8 cellular contexts compared by ENCODE assay signal in genomic region chr7:26857534-26858228, GRCh38. TPM values are rescaled to one million over a fixed set of nuclear protein-coding genes. Genes with fewer than 3 reads are reported as not detected.
A peak's percentile ranks its signal among the peaks of the same experiment; 100 is the strongest.
DNase-seq lines count a peak whose midpoint lies in the region; TF ChIP-seq lines count a peak whose summit lies in the region.

No MANE protein-coding gene starts in this region.

- H4K20me1 ChIP-seq in SK-N-SH (ENCODE audit: insufficient read depth) (no peaks in the 10 kb centered on the region), smooth muscle cell (ENCODE audit: low read depth) (peaks cover 54% of the 10 kb centered on the region)

- DNase-seq in AG09309 (ENCODE audit: low read depth) (no peak), HAP-1 (ENCODE audit: low spot score in 2 of 2) (peak; percentile 72 to 76), SK-N-SH (peak; percentile 13), smooth muscle cell (lab: John Stamatoyannopoulos, UW; ENCODE audit: unreplicated experiment) (no peak), mucosa of gallbladder (ENCODE audit: low spot score) (no peak), putamen (ENCODE audit: low spot score) (no peak)
- DNase-seq in stimulated activated naive CD4-positive, alpha-beta T cell treated with Interleukin-2 at 50 U/mL for 16 hours (lab: John Stamatoyannopoulos, UW), result no peak

- TF ChIP-seq CTCF in AG09309 (IDR thresholded peaks at IDR 0.05; ENCODE audit: control insufficient read depth, insufficient read depth, low read depth, low read length, missing control alignments) (no peak), SK-N-SH (IDR thresholded peaks at IDR 0.05) (no peak), smooth muscle cell (IDR thresholded peaks at IDR 0.05; ENCODE audit: borderline replicate concordance, insufficient read depth, poor library complexity, severe bottlenecking) (no peak)

- no peaks in the 10 kb centered on the region for H3K36me3 ChIP-seq in HAP-1 (replicated peaks)
- no peaks in the 10 kb centered on the region for H3K36me3 ChIP-seq in SK-N-SH (replicated peaks in 1 of 2; ENCODE audit: control insufficient read depth in 1 of 2, insufficient read depth in 2 of 2, low read length in 1 of 2)
- no peaks in the 10 kb centered on the region for H3K36me3 ChIP-seq in smooth muscle cell (ENCODE audit: low read depth)

- H3K9ac ChIP-seq in SK-N-SH (no peak overlapping the region), smooth muscle cell (ENCODE audit: low read depth) (no peak overlapping the region)

- H3K4me2 ChIP-seq in SK-N-SH, result no peak overlapping the region
- H3K4me2 ChIP-seq in smooth muscle cell, result peak overlapping the region; percentile 81

- in situ Hi-C loops in HAP-1 (cut with MboI; ENCODE audit: low sequenced_read_pairs), result loop anchor here (5.0 kb wide), 1 partner anchor 300 kb away; the partner anchor contains the start of gene HOXA7

- TF ChIP-seq EP300 in SK-N-SH (IDR thresholded peaks at IDR 0.05; ENCODE audit: borderline replicate concordance in 1 of 2, low read depth in 1 of 2, low read length in 1 of 2), result no peak

- H3K27ac ChIP-seq in SK-N-SH (ENCODE audit: low read depth in 2 of 2, low read length in 1 of 2) (no peak overlapping the region), smooth muscle cell (ENCODE audit: low read depth) (no peak overlapping the region)

- CTCF ChIA-PET in SK-N-SH (lab: Yijun Ruan, JAX), result interaction anchor here (0.9 to 6.1 kb wide), 3 partner anchors 17 to 303 kb away, joined by 4 to 31 read pairs (median 4); no protein-coding TSS in a partner anchor

- H3K9me3 ChIP-seq in HAP-1, result no peaks in the 10 kb centered on the region
- H3K9me3 ChIP-seq in SK-N-SH, result peaks cover 4% of the 10 kb centered on the region; the same call in 1 of the 2 replicates
- H3K9me3 ChIP-seq in iPS-18c (ENCODE audit: control insufficient read depth, insufficient read depth, low read length), result no peaks in the 10 kb centered on the region
- no peaks in the 10 kb centered on the region for H3K9me3 ChIP-seq in smooth muscle cell (replicated peaks; ENCODE audit: low read depth)

- H3F3A ChIP-seq in SK-N-SH (replicated peaks; ENCODE audit: insufficient read depth) (no peaks in the 10 kb centered on the region), smooth muscle cell (ENCODE audit: low read depth) (no peaks in the 10 kb centered on the region)

- no peak for TF ChIP-seq RAD21 in SK-N-SH (IDR thresholded peaks at IDR 0.05; ENCODE audit: low read length)

- 7% methylated on average over 27 of the region's 29 CpGs for WGBS in SK-N-SH (ENCODE audit: low lambda C conversion rate)
- WGBS in smooth muscle cell (ENCODE audit: low lambda C conversion rate), result 4% methylated on average over 29 of the region's 29 CpGs

- H3K9me2 ChIP-seq in SK-N-SH, result no peaks in the 10 kb centered on the region

- H3K4me1 ChIP-seq in HAP-1 (peaks cover 46% of the 10 kb centered on the region), SK-N-SH (ENCODE audit: control insufficient read depth in 1 of 2, insufficient read depth in 2 of 2, low read depth in 1 of 2, low read length in 1 of 2) (peaks cover 0 to 3% of the 10 kb centered on the region in 2 experiments; a peak in 2 of 4 replicates), smooth muscle cell (ENCODE audit: low read depth) (peaks cover 7% of the 10 kb centered on the region)

- H3K79me2 ChIP-seq in SK-N-SH (ENCODE audit: insufficient read depth) (no peaks in the 10 kb centered on the region; the same call in 1 of the 2 replicates), smooth muscle cell (ENCODE audit: low read depth) (no peaks in the 10 kb centered on the region)

- no peaks in the 10 kb centered on the region for H3K27me3 ChIP-seq in HAP-1 (ENCODE audit: low read depth)
- peaks cover 45% of the 10 kb centered on the region; the same call in 1 of the 2 replicates for H3K27me3 ChIP-seq in SK-N-SH (ENCODE audit: insufficient read depth)
- H3K27me3 ChIP-seq in smooth muscle cell (ENCODE audit: low read depth), result peaks cover 92% of the 10 kb centered on the region

- no peak overlapping the region for H2AFZ ChIP-seq in SK-N-SH (ENCODE audit: low read depth)
- H2AFZ ChIP-seq in smooth muscle cell (ENCODE audit: low read depth), result peak overlapping the region; percentile 82

- H3K4me3 ChIP-seq in AG09309 (ENCODE audit: control insufficient read depth, low read depth, low read length), result peak overlapping the region; percentile 14
- peak overlapping the region; percentile 31 for H3K4me3 ChIP-seq in HAP-1
- no peak overlapping the region for H3K4me3 ChIP-seq in SK-N-SH (ENCODE audit: low read depth in 2 of 2, low read length in 1 of 2)
- H3K4me3 ChIP-seq in iPS-18c (ENCODE audit: insufficient read depth, low read depth, low read length), result peak overlapping the region; percentile 29; the same call in 1 of the 2 replicates
- peak overlapping the region; percentile 40 for H3K4me3 ChIP-seq in smooth muscle cell

- POLR2A ChIA-PET in SK-N-SH (lab: Yijun Ruan, JAX), result no interaction called here

TF ChIP-seq in SK-N-SH, 30 proteins besides CTCF, POLR2A, EP300 and RAD21:
- TF ChIP-seq FOSL2 (IDR thresholded peaks at IDR 0.05; ENCODE audit: borderline replicate concordance, low read depth), result no peak
- peak; percentile 61; the same call in 1 of the 2 replicates for TF ChIP-seq EZH2phosphoT487 (IDR thresholded peaks at IDR 0.05; ENCODE audit: borderline replicate concordance, low read depth)
TF ChIP-seq in SK-N-SH: peak in this region for 1.

RNA-seq across cellular contexts. Expression of gene SKAP2, which starts 6.7 kb away (rescaled TPM):
- polyA plus RNA-seq in SK-N-SH (2012; rRNA removed), result 0.69 and 0.91 TPM in 2 replicates
- polyA plus RNA-seq in SK-N-SH (2012; cell fraction: cytosol; rRNA removed), result 1.1 and 1.5 TPM in 2 replicates
- polyA plus RNA-seq in SK-N-SH (2012; cell fraction: nucleus; rRNA removed), result 0.34 and 0.66 TPM in 2 replicates
- total RNA-seq in smooth muscle cell, result 5.6 and 14.8 TPM in 2 replicates
- polyA plus RNA-seq in smooth muscle cell, result 6.7 and 7.7 TPM in 2 replicates
- 13.6 TPM for total RNA-seq in mucosa of gallbladder

Comparison
In these comparisons a context has a peak if more than half of its experiments do, and no peak if none do; other contexts are left out.
1. DNase-seq: peak in HAP-1 (2 of 2) and SK-N-SH (single experiment); none in AG09309 (single experiment), smooth muscle cell (single experiment), mucosa of gallbladder (single experiment), putamen (single experiment) and stimulated activated naive CD4-positive, alpha-beta T cell treated with Interleukin-2 at 50 U/mL for 16 hours (single experiment).
2. H3K4me3 ChIP-seq: peak in AG09309 (single experiment), HAP-1 (single experiment), iPS-18c (single experiment) and smooth muscle cell (single experiment); none in SK-N-SH (0 of 2).